Comparison of ENCODE assay signal across 2 cellular contexts in genomic region chr6:145798530-145798929, GRCh38.
TF ChIP-seq lines count a peak whose summit lies in the region.

No MANE protein-coding gene starts in this region.

TF ChIP-seq in SK-N-SH treated with all-trans-retinoic acid at 6 μM for 48 hours, 23 proteins besides CTCF, POLR2A, EP300 and RAD21:
- no peak for TF ChIP-seq CSRNP3 (CRISPR knock-in tag; IDR thresholded peaks at IDR 0.05)
- peak; percentile 58 for TF ChIP-seq ZNF70 (CRISPR knock-in tag; IDR thresholded peaks at IDR 0.05)

TF ChIP-seq in SK-N-SH, 30 proteins besides CTCF, POLR2A, EP300 and RAD21 (continued from another document):
- TF ChIP-seq USF2 (IDR thresholded peaks at IDR 0.05; ENCODE audit: borderline replicate concordance, low read depth, low read length), result no peak
- TF ChIP-seq SMC3 (IDR thresholded peaks at IDR 0.05; ENCODE audit: low read depth, low read length), result no peak
- TF ChIP-seq JUND (IDR thresholded peaks at IDR 0.05), result no peak
- no peak for TF ChIP-seq RXRA (IDR thresholded peaks at IDR 0.05; ENCODE audit: borderline replicate concordance, low read depth)
- TF ChIP-seq NRF1 (IDR thresholded peaks at IDR 0.05; ENCODE audit: low read depth, low read length), result no peak
- no peak for TF ChIP-seq ELF1 (IDR thresholded peaks at IDR 0.05)
- TF ChIP-seq PBX3 (IDR thresholded peaks at IDR 0.05), result no peak
